Comparison of ENCODE assay signal across 25 cellular contexts in the genomic region with DNA sequence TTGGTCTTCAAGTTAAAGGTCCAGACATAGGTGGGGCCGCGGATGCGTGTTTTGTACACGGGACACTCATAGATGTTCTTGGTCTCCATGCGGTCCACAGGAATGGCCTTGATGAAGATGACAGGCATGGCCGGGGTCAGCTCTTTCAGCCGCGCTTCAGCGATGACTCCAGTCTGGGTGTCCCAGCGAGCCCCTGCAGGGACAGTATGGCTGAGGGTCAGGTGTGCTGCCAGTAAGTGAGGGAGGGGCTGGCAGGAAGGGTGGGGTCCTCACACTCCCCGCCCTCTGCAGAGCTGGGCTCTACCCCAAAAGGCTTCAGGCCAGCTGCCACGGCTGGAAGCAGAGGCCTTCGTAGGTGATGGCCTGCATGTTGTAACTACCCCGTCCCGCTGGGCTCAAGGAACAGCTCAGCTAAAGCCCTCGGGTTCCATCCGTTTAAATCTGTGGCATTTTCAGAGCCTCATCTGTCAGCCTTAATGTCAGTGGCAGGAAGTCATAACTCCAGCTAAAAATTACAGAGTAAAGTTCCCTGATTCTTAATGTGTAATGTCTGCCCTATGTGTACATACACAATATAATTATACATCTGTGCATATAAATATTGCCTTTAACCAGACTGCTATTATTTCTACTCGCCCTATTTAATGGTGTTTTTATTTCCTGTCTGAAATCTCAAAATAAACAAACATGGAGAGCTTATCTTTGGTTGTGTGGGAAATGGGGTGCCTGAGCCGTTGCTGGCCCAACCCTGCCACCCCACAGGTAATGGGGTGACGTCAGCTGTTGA. TPM values are rescaled to one million over a fixed set of nuclear protein-coding genes. Genes with fewer than 3 reads are reported as not detected.
DNase-seq lines count a peak whose midpoint lies in the region; ATAC-seq and TF ChIP-seq lines count a peak whose summit lies in the region.
"Had no signal": no experiment of that assay in that cellular context is flagged by ENCODE, and none has a peak within 500 bp of the region (broad histone marks: within the 10 kb centered on the region; RNA-seq: fewer than 3 reads in every experiment).

No MANE protein-coding gene starts in this region.

- no peak overlapping the region for H3K27ac ChIP-seq in right cardiac atrium (ENCODE audit: low read length)
- no peak overlapping the region for H3K27ac ChIP-seq in right atrium auricular region
- peak overlapping the region; percentile 7; the same call in 1 of the 2 replicates for H3K27ac ChIP-seq in SK-N-MC
- H3K27ac ChIP-seq in neutrophil = peak overlapping the region; percentile 34
- H3K27ac ChIP-seq: A549, BLaER1, GM23248 had no signal

- H3K4me1 ChIP-seq in right cardiac atrium (ENCODE audit: control insufficient read depth, insufficient read depth, low read length) = peaks cover 8% of the 10 kb centered on the region
- H3K4me1 ChIP-seq in right atrium auricular region = peaks cover 0 to 35% of the 10 kb centered on the region in 2 donors
- peaks cover 47 to 56% of the 10 kb centered on the region in 2 experiments for H3K4me1 ChIP-seq in neutrophil (ENCODE audit: control insufficient read depth in 1 of 2, insufficient read depth in 1 of 2, low read depth in 1 of 2, low read length in 1 of 2)

- no peak overlapping the region for H3K9ac ChIP-seq in SK-N-MC (ENCODE audit: insufficient read length)
- H3K9ac ChIP-seq: BLaER1, GM23248 had no signal

- ATAC-seq in right cardiac atrium (no peak), HG02588 (IDR thresholded peaks at IDR 0.05; ENCODE audit: unreplicated experiment) (no peak), GM21526 (IDR thresholded peaks at IDR 0.05; ENCODE audit: low FRiP score, unreplicated experiment) (no peak)
- ATAC-seq: A549; CD8-positive, alpha-beta T cell; GM12878 had no signal

- H3K4me3 ChIP-seq in right cardiac atrium (ENCODE audit: low read length) (no peak overlapping the region), right atrium auricular region (no peak overlapping the region), SK-N-MC (no peak overlapping the region), neutrophil (ENCODE audit: low read depth in 1 of 2, low read length in 1 of 2) (no peak overlapping the region)
- H3K4me3 ChIP-seq: A549, BLaER1, GM12878, GM23248, MG63 had no signal

- intact Hi-C loops in right cardiac atrium (cut with DNase I) = loop anchor here (2.0 to 10.0 kb wide), 8 partner anchors 62 to 175 kb away; a partner anchor contains a TSS

- DNase-seq in right cardiac atrium = peak in 2 of 3 donors; percentile 39 to 50
- DNase-seq in right atrium auricular region (ENCODE audit: low spot score) = no peak
- DNase-seq in SK-N-MC (ENCODE audit: low read depth, low spot score) = peak; percentile 59
- DNase-seq in cerebellum (ENCODE audit: low spot score) = no peak
- no peak for DNase-seq in cortex of kidney (lab: John Stamatoyannopoulos, UW)
- DNase-seq: Calu3; CD8-positive, alpha-beta T cell; DMS53; EL; GM23248; Karpas-422; MG63; NCI-H1092; NCI-H146; NCI-H2029 treated with DMSO at 0.1 percent for 48 hours; NCI-H446 treated with DMSO at 0.1 percent for 48 hours; NCI-H748 treated with DMSO at 0.1 percent for 48 hours; NK-92 treated with Interleukin-12 subunit alpha and Interleukin-12 subunit beta, amount 100 ng/mL, for 24 hours; Right ventricle myocardium superior had no signal

- no peaks in the 10 kb centered on the region for H3K27me3 ChIP-seq in right cardiac atrium (ENCODE audit: control insufficient read depth, insufficient read depth)
- no peaks in the 10 kb centered on the region for H3K27me3 ChIP-seq in right atrium auricular region
- H3K27me3 ChIP-seq in neutrophil = no peaks in the 10 kb centered on the region
- H3K27me3 ChIP-seq: BLaER1, MG63 had no signal

- peaks cover 40% of the 10 kb centered on the region for H3K36me3 ChIP-seq in right atrium auricular region
- peaks cover 36% of the 10 kb centered on the region; the same call in 1 of the 2 replicates for H3K36me3 ChIP-seq in SK-N-MC (ENCODE audit: insufficient read depth, low read length)
- H3K36me3 ChIP-seq in neutrophil = peaks cover 100% of the 10 kb centered on the region

- H3K9me3 ChIP-seq in right cardiac atrium (ENCODE audit: control insufficient read depth, low read length) (no peaks in the 10 kb centered on the region), right atrium auricular region (no peaks in the 10 kb centered on the region), SK-N-MC (ENCODE audit: low read depth, low read length) (no peaks in the 10 kb centered on the region), neutrophil (no peaks in the 10 kb centered on the region)
- H3K9me3 ChIP-seq: A549, BLaER1, MG63 had no signal

- 78% methylated on average over 20 of the region's 20 CpGs for WGBS in right cardiac atrium

- TF ChIP-seq CTCF in right atrium auricular region (IDR thresholded peaks at IDR 0.05) (no peak), neutrophil (IDR thresholded peaks at IDR 0.05) (no peak)

RNA-seq across cellular contexts. Expression of a gene that starts 45.7 kb away (rescaled TPM):
- total RNA-seq in right cardiac atrium = 10 to 100 TPM; 20.2 to 22.2 (median 20.8) TPM
- polyA plus RNA-seq in right cardiac atrium = 13.9 TPM
- 10 to 100 TPM; 21.2 to 21.8 TPM for total RNA-seq in right atrium auricular region
- total RNA-seq in cerebellum = 41.8 TPM

Comparison
In these comparisons a context has a peak if more than half of its experiments do, and no peak if none do; other contexts are left out.
1. DNase-seq: peak in right cardiac atrium (2 of 3) and SK-N-MC (single experiment); none in right atrium auricular region (single experiment), cerebellum (single experiment) and cortex of kidney (single experiment).
2. H3K27ac ChIP-seq: peak in SK-N-MC (single experiment) and neutrophil (single experiment); none in right cardiac atrium (single experiment) and right atrium auricular region (0 of 2).